In the genomic region with DNA sequence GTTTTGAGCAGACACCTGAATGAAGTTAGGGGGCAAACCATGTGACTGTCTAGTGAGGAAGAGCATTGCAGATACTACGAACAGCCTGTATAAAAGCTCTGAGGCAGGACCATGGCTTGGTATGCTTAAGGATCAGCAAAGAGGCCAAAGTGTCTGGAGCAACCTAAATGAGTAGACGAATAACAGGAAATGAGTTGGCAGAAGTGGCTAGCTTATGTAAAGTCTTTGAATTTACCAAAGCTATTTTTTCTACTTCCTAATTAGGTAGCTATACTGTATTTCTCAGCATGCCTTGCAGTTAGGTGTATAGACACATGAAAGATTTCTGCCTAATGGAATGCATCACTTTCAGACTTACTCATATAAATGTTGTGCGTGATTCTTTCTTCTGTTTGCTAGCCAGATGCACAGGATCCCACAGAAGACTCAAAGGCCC, we compare ENCODE assay signal across 9 cellular contexts. TPM values are rescaled to one million over a fixed set of nuclear protein-coding genes. Genes with fewer than 3 reads are reported as not detected.
DNase-seq lines count a peak whose midpoint lies in the region; FAIRE-seq and TF ChIP-seq lines count a peak whose summit lies in the region.
"Had no signal": no experiment of that assay in that cellular context is flagged by ENCODE, and none has a peak within 500 bp of the region (broad histone marks: within the 10 kb centered on the region; RNA-seq: fewer than 3 reads in every experiment).

No MANE protein-coding gene starts in this region.

- H3K9me3 ChIP-seq in mesodermal cell (ENCODE audit: control insufficient read depth, low read length) = no peaks in the 10 kb centered on the region

- peaks cover 38% of the 10 kb centered on the region for H3K4me1 Mint-ChIP-seq in activated T-helper 1 cell treated with anti-CD3 and anti-CD28 coated beads, Interleukin-12 subunit alpha, Interleukin-12 subunit beta, Interleukin-2, Interleukin-4 antibody, amounts not matched to agents 30 ng/mL and 10 ng/mL and 1 ng/mL, durations not matched to agents 14 hours and 24 hours and 36 hours (ENCODE audit: low read depth)

- FAIRE-seq in GM12892 (lab: Jason Lieb, UNC) = peak; percentile 9
- FAIRE-seq: H1 had no signal

- H3K27ac Mint-ChIP-seq in activated T-helper 1 cell treated with anti-CD3 and anti-CD28 coated beads, Interleukin-12 subunit alpha, Interleukin-12 subunit beta, Interleukin-2, Interleukin-4 antibody, amounts not matched to agents 30 ng/mL and 10 ng/mL and 1 ng/mL, durations not matched to agents 14 hours and 24 hours and 36 hours = peak overlapping the region; percentile 84

- WGBS in mesodermal cell (ENCODE audit: insufficient coverage in 2 of 2), 2 experiments = 88 to 94% methylated on average over 2 of the region's 3 CpGs

- peaks cover 14% of the 10 kb centered on the region for H3K4me1 ChIP-seq in mesodermal cell (ENCODE audit: control insufficient read depth, insufficient read depth, low read length, poor library complexity, severe bottlenecking)

- TF ChIP-seq POLR2A in GM12892 (IDR thresholded peaks at IDR 0.05; ENCODE audit: low read depth, low read length) = no peak

- no peaks in the 10 kb centered on the region for H3K27me3 Mint-ChIP-seq in activated T-helper 1 cell treated with anti-CD3 and anti-CD28 coated beads, Interleukin-12 subunit alpha, Interleukin-12 subunit beta, Interleukin-2, Interleukin-4 antibody, amounts not matched to agents 30 ng/mL and 10 ng/mL and 1 ng/mL, durations not matched to agents 14 hours and 24 hours and 36 hours (ENCODE audit: insufficient read depth)

- H3K36me3 ChIP-seq in mesodermal cell (ENCODE audit: control insufficient read depth, insufficient read depth, low read length) = no peaks in the 10 kb centered on the region

- peaks cover 4% of the 10 kb centered on the region for H3K9me3 Mint-ChIP-seq in activated T-helper 1 cell treated with anti-CD3 and anti-CD28 coated beads, Interleukin-12 subunit alpha, Interleukin-12 subunit beta, Interleukin-2, Interleukin-4 antibody, amounts not matched to agents 30 ng/mL and 10 ng/mL and 1 ng/mL, durations not matched to agents 14 hours and 24 hours and 36 hours

- peak overlapping the region; percentile 64 for H3K4me3 Mint-ChIP-seq in activated T-helper 1 cell treated with anti-CD3 and anti-CD28 coated beads, Interleukin-12 subunit alpha, Interleukin-12 subunit beta, Interleukin-2, Interleukin-4 antibody, amounts not matched to agents 30 ng/mL and 10 ng/mL and 1 ng/mL, durations not matched to agents 14 hours and 24 hours and 36 hours

- intact Hi-C loops in activated T-helper 1 cell treated with anti-CD3 and anti-CD28 coated beads, Interleukin-12 subunit alpha, Interleukin-12 subunit beta, Interleukin-2, Interleukin-4 antibody, amounts not matched to agents 30 ng/mL and 10 ng/mL and 1 ng/mL, durations not matched to agents 14 hours and 24 hours and 36 hours (cut with micrococcal nuclease) = loop anchor here (1.0 to 5.0 kb wide), 5 partner anchors 10 to 155 kb away; a partner anchor contains a TSS
- intact Hi-C loops in posterior vena cava (cut with DNase I) = no loop called here

- H3K4me3 ChIP-seq in mesodermal cell (ENCODE audit: extremely low read depth, insufficient read depth, low read length, poor library complexity, severe bottlenecking) = no peak overlapping the region

- DNase-seq in GM12892 (ENCODE audit: insufficient read length) (no peak), HT1080 (ENCODE audit: low read depth) (peak; percentile 87), HPDE6-E6E7 (ENCODE audit: extremely low spot score) (no peak), HuH-7 (ENCODE audit: low spot score) (no peak), posterior vena cava (ENCODE audit: low spot score) (no peak)
- DNase-seq in activated T-helper 1 cell treated with anti-CD3 and anti-CD28 coated beads, Interleukin-12 subunit alpha, Interleukin-12 subunit beta, Interleukin-2, Interleukin-4 antibody, amounts not matched to agents 30 ng/mL and 10 ng/mL and 1 ng/mL, durations not matched to agents 14 hours and 24 hours and 36 hours (ENCODE audit: low spot score) = no peak
- no peak for DNase-seq in stimulated activated CD4-positive, alpha-beta T cell treated with anti-CD3 and anti-CD28 coated beads, Interleukin-15, amount 100 ng/mL, for 24 hours

- peak overlapping the region; percentile 60 for H3K27ac ChIP-seq in mesodermal cell (ENCODE audit: low read depth, low read length, severe bottlenecking)

- peaks cover 6% of the 10 kb centered on the region for H3K36me3 Mint-ChIP-seq in activated T-helper 1 cell treated with anti-CD3 and anti-CD28 coated beads, Interleukin-12 subunit alpha, Interleukin-12 subunit beta, Interleukin-2, Interleukin-4 antibody, amounts not matched to agents 30 ng/mL and 10 ng/mL and 1 ng/mL, durations not matched to agents 14 hours and 24 hours and 36 hours (ENCODE audit: low read depth)

RNA-seq across cellular contexts. Expression of a gene that starts 9.3 kb away (rescaled TPM):
- not detected for polyA plus RNA-seq in GM12892 (2012; ENCODE audit: missing spikeins)
- total RNA-seq in HT1080 (2014; rRNA removed; shearing (Covaris generic)) = 0.30 and 0.40 TPM in 2 replicates
- polyA plus RNA-seq in HT1080 (2015; cell fraction: cytosol; rRNA removed) = 0.03 and 0.07 TPM in 2 replicates
- 0.05 and 0.11 TPM in 2 replicates for polyA plus RNA-seq in HT1080 (2015; cell fraction: nucleus; rRNA removed)
- 37.1 and 39.0 TPM in 2 replicates for total RNA-seq in activated T-helper 1 cell treated with anti-CD3 and anti-CD28 coated beads, Interleukin-12 subunit alpha, Interleukin-12 subunit beta, Interleukin-2, Interleukin-4 antibody, amounts not matched to agents 30 ng/mL and 10 ng/mL and 1 ng/mL, durations not matched to agents 14 hours and 24 hours and 36 hours
- polyA plus RNA-seq in mesodermal cell (2013, experiment 1 of 2) = 2.2 TPM
- polyA plus RNA-seq in mesodermal cell (2013, experiment 2 of 2) = 1.9 TPM
- total RNA-seq in posterior vena cava = 1 to 10 TPM; 3.5 to 5.4 TPM
